Comparison of ENCODE assay signal across 17 cellular contexts in the genomic region with DNA sequence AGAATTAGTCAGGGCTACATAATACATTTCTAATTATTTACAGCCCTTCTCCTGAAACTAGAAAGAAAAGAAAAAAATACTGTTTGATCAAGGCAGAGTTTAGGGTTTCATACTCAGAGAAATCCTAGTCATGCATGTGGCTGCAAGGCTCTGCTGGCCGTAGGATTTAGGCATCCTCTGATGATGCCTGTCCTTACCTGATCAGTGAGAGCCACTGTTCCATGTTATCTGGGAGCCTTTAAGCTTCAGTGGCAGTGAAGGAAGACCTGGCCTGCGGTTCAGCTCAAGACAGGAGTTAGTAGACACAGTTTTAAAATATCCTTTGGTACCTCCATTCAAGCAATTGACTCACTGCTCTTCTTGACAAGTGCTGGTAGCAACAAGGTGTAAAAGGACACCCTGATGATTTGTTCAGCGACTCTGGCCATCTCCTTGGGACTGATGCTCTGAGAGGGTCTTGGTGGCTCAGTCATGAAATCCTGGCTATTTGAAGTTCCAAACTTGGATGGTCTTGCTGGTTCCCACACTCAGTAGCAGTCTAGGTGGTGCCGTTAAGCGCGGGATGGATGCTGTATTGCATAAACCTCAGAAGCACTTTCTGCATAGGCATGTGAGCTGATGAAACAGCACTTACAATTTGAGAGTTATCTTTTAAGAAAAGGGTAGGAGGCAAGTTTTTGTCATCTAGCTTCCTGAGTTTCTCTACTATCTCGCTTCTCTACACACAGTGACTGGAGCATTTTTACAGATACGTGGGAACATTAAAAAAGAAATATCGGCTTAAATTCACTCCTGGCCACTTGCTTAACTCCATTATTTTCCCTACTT.
DNase-seq lines count a peak whose midpoint lies in the region; ATAC-seq and TF ChIP-seq lines count a peak whose summit lies in the region.
"Had no signal": no experiment of that assay in that cellular context is flagged by ENCODE, and none has a peak within 500 bp of the region (broad histone marks: within the 10 kb centered on the region; RNA-seq: fewer than 3 reads in every experiment).

No MANE protein-coding gene starts in this region.

- H3K4me1 Mint-ChIP-seq in GM23338 (peaks cover 30% of the 10 kb centered on the region), brain (peaks cover 38% of the 10 kb centered on the region), osteocyte (ENCODE audit: unreplicated experiment) (peaks cover 32% of the 10 kb centered on the region)

- no peak overlapping the region for H3K4me3 Mint-ChIP-seq in GM23338
- peak overlapping the region in 3 of 5 experiments; percentile 40 to 73 (median 66) for H3K4me3 Mint-ChIP-seq in brain
- no peak overlapping the region for H3K4me3 Mint-ChIP-seq in osteocyte (ENCODE audit: unreplicated experiment)
- H3K4me3 Mint-ChIP-seq: T-helper 1 cell treated with Interleukin-12 subunit alpha and Interleukin-12 subunit beta and Interleukin-4 antibody, amounts not matched to agents 30 μg/mL and 1 μg/mL, for 36 hours had no signal

- no peaks in the 10 kb centered on the region for H4K20me1 ChIP-seq in GM23338 (replicated peaks; ENCODE audit: insufficient read depth)

- H3K4me1 ChIP-seq in GM23338 (ENCODE audit: insufficient read depth): peaks cover 12% of the 10 kb centered on the region

- no peak overlapping the region for H3K27ac ChIP-seq in GM23338 (ENCODE audit: low read depth)

- no peaks in the 10 kb centered on the region for H3K36me3 Mint-ChIP-seq in GM23338 (ENCODE audit: low read depth)
- H3K36me3 Mint-ChIP-seq in brain: no peaks in the 10 kb centered on the region
- peaks cover 1% of the 10 kb centered on the region for H3K36me3 Mint-ChIP-seq in osteocyte (ENCODE audit: unreplicated experiment)

- no peak for TF ChIP-seq CTCF in AG10803 (conservative IDR thresholded peaks at IDR 0.05; ENCODE audit: low read length)
- TF ChIP-seq CTCF in GM23338 (conservative IDR thresholded peaks at IDR 0.05; ENCODE audit: low read depth in 2 of 2): no peak
- no peak for TF ChIP-seq CTCF in brain (conservative IDR thresholded peaks at IDR 0.05)
- TF ChIP-seq CTCF in osteocyte (IDR thresholded peaks at IDR 0.05): no peak

- H3K27ac Mint-ChIP-seq in GM23338 (no peak overlapping the region), brain (peak overlapping the region in 2 of 5 experiments; percentile 40 to 42), osteocyte (ENCODE audit: unreplicated experiment) (peak overlapping the region; percentile 19)
- H3K27ac Mint-ChIP-seq: T-helper 1 cell treated with Interleukin-12 subunit alpha and Interleukin-12 subunit beta and Interleukin-4 antibody, amounts not matched to agents 30 μg/mL and 1 μg/mL, for 36 hours had no signal

- no peaks in the 10 kb centered on the region for H3K79me2 ChIP-seq in GM23338 (replicated peaks; ENCODE audit: insufficient read depth)

- H3K4me2 ChIP-seq in GM23338: no peak overlapping the region

- H3K9me3 Mint-ChIP-seq in GM23338 (no peaks in the 10 kb centered on the region), brain (no peaks in the 10 kb centered on the region), osteocyte (ENCODE audit: unreplicated experiment) (no peaks in the 10 kb centered on the region)
- H3K9me3 Mint-ChIP-seq: T-helper 1 cell treated with Interleukin-12 subunit alpha and Interleukin-12 subunit beta and Interleukin-4 antibody, amounts not matched to agents 30 μg/mL and 1 μg/mL, for 36 hours had no signal

- H3K27me3 ChIP-seq in GM23338 (ENCODE audit: insufficient read depth): no peaks in the 10 kb centered on the region
- H3K27me3 ChIP-seq: spleen had no signal

- H3K9me2 ChIP-seq in GM23338 (ENCODE audit: insufficient read depth): no peaks in the 10 kb centered on the region

- H3K4me3 ChIP-seq in AG10803 (ENCODE audit: low read length) (no peak overlapping the region), GM23338 (no peak overlapping the region)
- H3K4me3 ChIP-seq: mucosa of descending colon had no signal

- ATAC-seq in GM23338: peak; percentile 32; the same call in 2 of the 3 replicates
- ATAC-seq: mucosa of descending colon; stimulated activated naive CD8-positive, alpha-beta T cell treated with anti-CD3 and anti-CD28 coated beads, Interleukin-15, Interleukin-2, amounts not matched to agents 100 U/mL and 50 U/mL, for 24 hours had no signal

- H3K27me3 Mint-ChIP-seq in GM23338 (ENCODE audit: insufficient read depth, low read depth, poor library complexity) (peaks cover 3% of the 10 kb centered on the region), brain (peaks cover 9% of the 10 kb centered on the region), osteocyte (ENCODE audit: unreplicated experiment) (no peaks in the 10 kb centered on the region)

- no peak overlapping the region for H2AFZ ChIP-seq in GM23338

- no peaks in the 10 kb centered on the region for H3K36me3 ChIP-seq in GM23338 (ENCODE audit: insufficient read depth)
- H3K36me3 ChIP-seq: spleen had no signal

- peak; percentile 57 for DNase-seq in AG10803 (ENCODE audit: low read depth)
- no peak for DNase-seq in GM23338 (ENCODE audit: low spot score)
- no peak for DNase-seq in osteocyte (ENCODE audit: extremely low spot score, unreplicated experiment)
- DNase-seq in 8988T: no peak
- no peak for DNase-seq in NK-92 (lab: John Stamatoyannopoulos, UW; ENCODE audit: unreplicated experiment)
- no peak for DNase-seq in activated T-cell treated with anti-CD3 and anti-CD28 coated beads, Interleukin-2, amount 50 U/mL, for 48 hours
- no peak for DNase-seq in AML-193 (lab: John Stamatoyannopoulos, UW)
- DNase-seq: DMS 273 treated with DMSO at 0.1 percent for 48 hours; mucosa of descending colon; NCI-H2171 treated with DMSO at 0.1 percent for 48 hours; NK-92 treated with Interleukin-12 subunit alpha and Interleukin-12 subunit beta, amount 100 ng/mL, for 24 hours; occipital lobe; SHP77 treated with DMSO at 0.1 percent for 48 hours; spleen; stimulated activated naive CD8-positive, alpha-beta T cell treated with anti-CD3 and anti-CD28 coated beads, Interleukin-15, Interleukin-2, amounts not matched to agents 100 U/mL and 50 U/mL, for 24 hours had no signal

- H3F3A ChIP-seq in GM23338 (replicated peaks; ENCODE audit: low read depth): no peaks in the 10 kb centered on the region

TF ChIP-seq in GM23338, 12 proteins besides CTCF, POLR2A, EP300 and RAD21 (continues in another document):
- TF ChIP-seq NANOG (IDR thresholded peaks at IDR 0.05; ENCODE audit: borderline replicate concordance) (no peak), EZH2phosphoT487 (IDR thresholded peaks at IDR 0.05; ENCODE audit: unreplicated experiment) (no peak), JUNB (IDR thresholded peaks at IDR 0.05; ENCODE audit: unreplicated experiment) (no peak), ZNF114 (CRISPR knock-in tag; IDR thresholded peaks at IDR 0.05) (no peak)
- TF ChIP-seq, protein P1, sequence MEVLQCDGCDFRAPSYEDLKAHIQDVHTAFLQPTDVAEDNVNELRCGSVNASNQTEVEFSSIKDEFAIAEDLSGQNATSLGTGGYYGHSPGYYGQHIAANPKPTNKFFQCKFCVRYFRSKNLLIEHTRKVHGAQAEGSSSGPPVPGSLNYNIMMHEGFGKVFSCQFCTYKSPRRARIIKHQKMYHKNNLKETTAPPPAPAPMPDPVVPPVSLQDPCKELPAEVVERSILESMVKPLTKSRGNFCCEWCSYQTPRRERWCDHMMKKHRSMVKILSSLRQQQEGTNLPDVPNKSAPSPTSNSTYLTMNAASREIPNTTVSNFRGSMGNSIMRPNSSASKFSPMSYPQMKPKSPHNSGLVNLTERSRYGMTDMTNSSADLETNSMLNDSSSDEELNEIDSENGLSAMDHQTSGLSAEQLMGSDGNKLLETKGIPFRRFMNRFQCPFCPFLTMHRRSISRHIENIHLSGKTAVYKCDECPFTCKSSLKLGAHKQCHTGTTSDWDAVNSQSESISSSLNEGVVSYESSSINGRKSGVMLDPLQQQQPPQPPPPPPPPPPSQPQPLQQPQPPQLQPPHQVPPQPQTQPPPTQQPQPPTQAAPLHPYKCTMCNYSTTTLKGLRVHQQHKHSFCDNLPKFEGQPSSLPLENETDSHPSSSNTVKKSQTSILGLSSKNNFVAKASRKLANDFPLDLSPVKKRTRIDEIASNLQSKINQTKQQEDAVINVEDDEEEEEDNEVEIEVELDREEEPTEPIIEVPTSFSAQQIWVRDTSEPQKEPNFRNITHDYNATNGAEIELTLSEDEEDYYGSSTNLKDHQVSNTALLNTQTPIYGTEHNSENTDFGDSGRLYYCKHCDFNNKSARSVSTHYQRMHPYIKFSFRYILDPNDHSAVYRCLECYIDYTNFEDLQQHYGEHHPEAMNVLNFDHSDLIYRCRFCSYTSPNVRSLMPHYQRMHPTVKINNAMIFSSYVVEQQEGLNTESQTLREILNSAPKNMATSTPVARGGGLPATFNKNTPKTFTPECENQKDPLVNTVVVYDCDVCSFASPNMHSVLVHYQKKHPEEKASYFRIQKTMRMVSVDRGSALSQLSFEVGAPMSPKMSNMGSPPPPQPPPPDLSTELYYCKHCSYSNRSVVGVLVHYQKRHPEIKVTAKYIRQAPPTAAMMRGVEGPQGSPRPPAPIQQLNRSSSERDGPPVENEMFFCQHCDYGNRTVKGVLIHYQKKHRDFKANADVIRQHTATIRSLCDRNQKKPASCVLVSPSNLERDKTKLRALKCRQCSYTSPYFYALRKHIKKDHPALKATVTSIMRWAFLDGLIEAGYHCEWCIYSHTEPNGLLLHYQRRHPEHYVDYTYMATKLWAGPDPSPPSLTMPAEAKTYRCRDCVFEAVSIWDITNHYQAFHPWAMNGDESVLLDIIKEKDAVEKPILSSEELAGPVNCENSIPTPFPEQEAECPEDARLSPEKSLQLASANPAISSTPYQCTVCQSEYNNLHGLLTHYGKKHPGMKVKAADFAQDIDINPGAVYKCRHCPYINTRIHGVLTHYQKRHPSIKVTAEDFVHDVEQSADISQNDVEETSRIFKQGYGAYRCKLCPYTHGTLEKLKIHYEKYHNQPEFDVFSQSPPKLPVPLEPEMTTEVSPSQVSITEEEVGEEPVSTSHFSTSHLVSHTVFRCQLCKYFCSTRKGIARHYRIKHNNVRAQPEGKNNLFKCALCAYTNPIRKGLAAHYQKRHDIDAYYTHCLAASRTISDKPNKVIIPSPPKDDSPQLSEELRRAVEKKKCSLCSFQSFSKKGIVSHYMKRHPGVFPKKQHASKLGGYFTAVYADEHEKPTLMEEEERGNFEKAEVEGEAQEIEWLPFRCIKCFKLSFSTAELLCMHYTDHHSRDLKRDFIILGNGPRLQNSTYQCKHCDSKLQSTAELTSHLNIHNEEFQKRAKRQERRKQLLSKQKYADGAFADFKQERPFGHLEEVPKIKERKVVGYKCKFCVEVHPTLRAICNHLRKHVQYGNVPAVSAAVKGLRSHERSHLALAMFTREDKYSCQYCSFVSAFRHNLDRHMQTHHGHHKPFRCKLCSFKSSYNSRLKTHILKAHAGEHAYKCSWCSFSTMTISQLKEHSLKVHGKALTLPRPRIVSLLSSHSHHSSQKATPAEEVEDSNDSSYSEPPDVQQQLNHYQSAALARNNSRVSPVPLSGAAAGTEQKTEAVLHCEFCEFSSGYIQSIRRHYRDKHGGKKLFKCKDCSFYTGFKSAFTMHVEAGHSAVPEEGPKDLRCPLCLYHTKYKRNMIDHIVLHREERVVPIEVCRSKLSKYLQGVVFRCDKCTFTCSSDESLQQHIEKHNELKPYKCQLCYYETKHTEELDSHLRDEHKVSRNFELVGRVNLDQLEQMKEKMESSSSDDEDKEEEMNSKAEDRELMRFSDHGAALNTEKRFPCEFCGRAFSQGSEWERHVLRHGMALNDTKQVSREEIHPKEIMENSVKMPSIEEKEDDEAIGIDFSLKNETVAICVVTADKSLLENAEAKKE (CRISPR knock-in tag; IDR thresholded peaks at IDR 0.05): no peak

Comparison
In these comparisons a context has a peak if more than half of its experiments do, and no peak if none do; other contexts are left out.
1. H3K4me3 Mint-ChIP-seq: peak in brain (3 of 5); none in GM23338 (single experiment) and osteocyte (single experiment).